Comparison of ENCODE assay signal across 17 cellular contexts in genomic region chr6:127328043-127328442, GRCh38.
"Had no signal": no experiment of that assay in that cellular context is flagged by ENCODE, and none has a peak within 500 bp of the region (broad histone marks: within the 10 kb centered on the region; RNA-seq: fewer than 3 reads in every experiment).

No MANE protein-coding gene starts in this region.

- H3K4me3 ChIP-seq: esophagus squamous epithelium, heart right ventricle, pancreas, thoracic aorta had no signal

- H3K27ac ChIP-seq: esophagus squamous epithelium, heart right ventricle, pancreas, thoracic aorta had no signal

- H3K9me3 ChIP-seq: esophagus squamous epithelium, heart right ventricle, pancreas, thoracic aorta had no signal

- H3K27me3 Mint-ChIP-seq: stimulated activated naive CD8-positive, alpha-beta T cell treated with anti-CD3 and anti-CD28 coated beads, Interleukin-15, Interleukin-2, amounts not matched to agents 100 ng/mL and 50 ng/mL, for 24 hours had no signal

- H3K27me3 ChIP-seq: esophagus squamous epithelium, heart right ventricle, pancreas had no signal

- H3K9me3 Mint-ChIP-seq: activated naive CD4-positive, alpha-beta T cell treated with anti-CD3 and anti-CD28 coated beads, Interleukin-2, amount 50 U/mL, for 72 hours; activated T-cell treated with anti-CD3 and anti-CD28 coated beads, Interleukin-2, amount 50 U/mL, for 4 hours; neural crest cell; stimulated activated naive CD8-positive, alpha-beta T cell treated with anti-CD3 and anti-CD28 coated beads, Interleukin-15, Interleukin-2, amounts not matched to agents 100 ng/mL and 50 ng/mL, for 24 hours; T-helper 1 cell treated with Interleukin-12 subunit alpha and Interleukin-12 subunit beta and Interleukin-4 antibody, amounts not matched to agents 30 μg/mL and 1 μg/mL, for 36 hours had no signal

- ATAC-seq: activated naive CD4-positive, alpha-beta T cell treated with anti-CD3 and anti-CD28 coated beads, Interleukin-2, amount 50 U/mL, for 72 hours; activated T-cell treated with anti-CD3 and anti-CD28 coated beads, Interleukin-2, amount 50 U/mL, for 4 hours; heart right ventricle; left ventricle myocardium superior; pancreas had no signal

- H3K4me1 ChIP-seq: esophagus squamous epithelium had no signal

- H3K27ac Mint-ChIP-seq: stimulated activated naive CD8-positive, alpha-beta T cell treated with anti-CD3 and anti-CD28 coated beads, Interleukin-15, Interleukin-2, amounts not matched to agents 100 ng/mL and 50 ng/mL, for 24 hours; T-helper 1 cell treated with Interleukin-12 subunit alpha and Interleukin-12 subunit beta and Interleukin-4 antibody, amounts not matched to agents 30 μg/mL and 1 μg/mL, for 36 hours had no signal

- FAIRE-seq: pancreas, urothelium cell line had no signal

- H3K4me3 Mint-ChIP-seq: activated T-cell treated with anti-CD3 and anti-CD28 coated beads, Interleukin-2, amount 50 U/mL, for 4 hours; neural crest cell; stimulated activated naive CD8-positive, alpha-beta T cell treated with anti-CD3 and anti-CD28 coated beads, Interleukin-15, Interleukin-2, amounts not matched to agents 100 ng/mL and 50 ng/mL, for 24 hours; T-helper 1 cell treated with Interleukin-12 subunit alpha and Interleukin-12 subunit beta and Interleukin-4 antibody, amounts not matched to agents 30 μg/mL and 1 μg/mL, for 36 hours had no signal

- DNase-seq: activated effector memory CD4-positive, alpha-beta T cell treated with anti-CD3 and anti-CD28 coated beads, Interleukin-2, amount 50 U/mL, for 16 hours; activated T-cell treated with anti-CD3 and anti-CD28 coated beads, Interleukin-2, amount 50 U/mL, for 4 hours; amniotic stem cell; esophagus squamous epithelium; foreskin melanocyte; heart right ventricle; islet precursor cell; left ventricle myocardium superior; pancreas; stimulated activated CD4-positive, alpha-beta T cell treated with anti-CD3 and anti-CD28 coated beads, Interleukin-4, amount 100 ng/mL, for 1 hour; stimulated activated CD8-positive, alpha-beta memory T cell treated with anti-CD3 and anti-CD28 coated beads, Interleukin-4, amount 100 ng/mL, for 48 hours had no signal
